27 cellular contexts compared by ENCODE assay signal in the genomic region with DNA sequence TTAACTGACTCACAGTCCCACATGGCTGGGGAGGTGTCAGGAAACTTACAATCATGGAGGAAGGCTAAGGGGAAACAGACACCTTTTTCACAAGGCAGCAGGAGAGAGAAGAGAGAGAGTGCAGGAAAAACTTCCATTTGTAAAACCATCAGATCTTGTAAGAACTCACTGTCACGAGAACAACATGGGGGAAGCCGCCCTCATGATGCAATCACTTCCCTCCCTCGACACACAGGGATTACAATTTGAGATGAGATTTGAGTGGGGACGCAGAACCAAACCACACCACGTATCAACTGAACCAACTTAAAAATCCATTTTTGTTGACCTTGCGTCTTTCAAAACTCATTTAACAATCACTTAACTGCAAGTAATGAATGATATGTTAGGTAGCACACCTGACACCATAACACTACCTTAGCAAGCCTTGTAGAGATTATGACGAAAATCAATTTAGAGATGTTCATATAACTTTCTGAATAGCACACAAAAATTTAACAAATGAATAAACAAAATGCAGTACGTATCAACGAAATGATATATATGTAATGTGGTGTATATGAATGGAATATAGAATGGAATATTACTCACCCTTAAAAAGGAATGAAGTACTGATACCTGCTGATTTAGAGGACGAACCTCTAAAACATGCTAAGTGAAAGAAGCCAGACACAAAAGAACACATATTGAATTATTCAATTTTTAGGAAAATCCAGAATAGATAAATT. TPM values are rescaled to one million over a fixed set of nuclear protein-coding genes. Genes with fewer than 3 reads are reported as not detected.
DNase-seq lines count a peak whose midpoint lies in the region; ATAC-seq and TF ChIP-seq lines count a peak whose summit lies in the region.
"Had no signal": no experiment of that assay in that cellular context is flagged by ENCODE, and none has a peak within 500 bp of the region (broad histone marks: within the 10 kb centered on the region; RNA-seq: fewer than 3 reads in every experiment).

No MANE protein-coding gene starts in this region.

- intact Hi-C loops in CD4-positive, alpha-beta memory T cell (cut with micrococcal nuclease) = loop anchor here (10.0 kb wide), 1 partner anchor 408 kb away; the partner anchor contains the start of gene CPED1

- peaks cover 79% of the 10 kb centered on the region for H3K79me2 ChIP-seq in OCI-LY1 (ENCODE audit: insufficient read depth, low read length)

- no peak overlapping the region for H3K4me2 ChIP-seq in OCI-LY1 (ENCODE audit: low read length)

- peaks cover 5% of the 10 kb centered on the region for H3K9me3 Mint-ChIP-seq in stimulated activated naive CD8-positive, alpha-beta T cell treated with anti-CD3 and anti-CD28 coated beads, Interleukin-15, Interleukin-2, amounts not matched to agents 100 ng/mL and 50 ng/mL, for 24 hours
- H3K9me3 Mint-ChIP-seq in memory B cell (peaks cover 3% of the 10 kb centered on the region), type B pancreatic cell (no peaks in the 10 kb centered on the region)
- peaks cover 0 to 2% (median 0%) of the 10 kb centered on the region in 8 donors for H3K9me3 Mint-ChIP-seq in CD4-positive, alpha-beta memory T cell
- H3K9me3 Mint-ChIP-seq: activated CD4-positive, alpha-beta T cell treated with anti-CD3 and anti-CD28 coated beads, Interleukin-2, amount 10 ng/mL, durations not matched to agents 7 days and 5 days had no signal

- H3K9me2 ChIP-seq in OCI-LY1 (ENCODE audit: low read depth, low read length) = no peaks in the 10 kb centered on the region

- H3K4me1 Mint-ChIP-seq in stimulated activated naive CD8-positive, alpha-beta T cell treated with anti-CD3 and anti-CD28 coated beads, Interleukin-15, Interleukin-2, amounts not matched to agents 100 ng/mL and 50 ng/mL, for 24 hours (ENCODE audit: low read depth) = peaks cover 78% of the 10 kb centered on the region
- peaks cover 41% of the 10 kb centered on the region for H3K4me1 Mint-ChIP-seq in memory B cell
- peaks cover 17% of the 10 kb centered on the region for H3K4me1 Mint-ChIP-seq in type B pancreatic cell (ENCODE audit: unreplicated experiment)
- H3K4me1 Mint-ChIP-seq in CD4-positive, alpha-beta memory T cell = peaks cover 36 to 68% (median 47%) of the 10 kb centered on the region in 4 donors

- peak overlapping the region; percentile 37 for H3K27ac ChIP-seq in OCI-LY1 (ENCODE audit: low read depth, low read length, poor library complexity, severe bottlenecking)
- H3K27ac ChIP-seq in CD4-positive, alpha-beta memory T cell (ENCODE audit: low read depth, low read length) = no peak overlapping the region
- H3K27ac ChIP-seq: brain microvascular endothelial cell, C4-2B, foreskin keratinocyte, ovary, RWPE1, SK-N-MC had no signal

- H3K4me3 Mint-ChIP-seq in stimulated activated naive CD8-positive, alpha-beta T cell treated with anti-CD3 and anti-CD28 coated beads, Interleukin-15, Interleukin-2, amounts not matched to agents 100 ng/mL and 50 ng/mL, for 24 hours = peak overlapping the region; percentile 25
- H3K4me3 Mint-ChIP-seq in memory B cell (peak overlapping the region; percentile 62), type B pancreatic cell (peak overlapping the region; percentile 79)
- H3K4me3 Mint-ChIP-seq in CD4-positive, alpha-beta memory T cell = no peak overlapping the region
- H3K4me3 Mint-ChIP-seq: activated CD4-positive, alpha-beta T cell treated with anti-CD3 and anti-CD28 coated beads, Interleukin-2, amount 10 ng/mL, durations not matched to agents 7 days and 5 days had no signal

- no peak overlapping the region for H3K9ac ChIP-seq in OCI-LY1 (ENCODE audit: low read length)

- CTCF ChIA-PET in CD4-positive, alpha-beta memory T cell (lab: Charles Lee; ENCODE audit: partially characterized antibody) = interaction anchor here (1.7 to 6.5 kb wide), 2 partner anchors 25 to 155 kb away, joined by 4 to 54 read pairs; no protein-coding TSS in a partner anchor

- no peaks in the 10 kb centered on the region for H3K9me3 ChIP-seq in OCI-LY1 (ENCODE audit: low read length)
- no peaks in the 10 kb centered on the region for H3K9me3 ChIP-seq in CD4-positive, alpha-beta memory T cell (ENCODE audit: control insufficient read depth in 1 of 2, low read length in 2 of 2)
- H3K9me3 ChIP-seq: ovary had no signal

- no peak overlapping the region for H3K4me3 ChIP-seq in OCI-LY1 (ENCODE audit: low read depth, low read length, poor library complexity, severe bottlenecking)
- H3K4me3 ChIP-seq in CD4-positive, alpha-beta memory T cell (ENCODE audit: low read length in 2 of 2) = no peak overlapping the region
- H3K4me3 ChIP-seq: ovary, SK-N-MC had no signal

- DNase-seq in stimulated activated naive CD8-positive, alpha-beta T cell treated with anti-CD3 and anti-CD28 coated beads, Interleukin-15, Interleukin-2, amounts not matched to agents 100 U/mL and 50 U/mL, for 24 hours = no peak
- DNase-seq in memory B cell (ENCODE audit: low spot score in 2 of 2) (no peak), type B pancreatic cell (ENCODE audit: extremely low spot score, unreplicated experiment) (no peak), NCI-H510A treated with DMSO at 0.1 percent for 48 hours (lab: John Stamatoyannopoulos, UW) (no peak)
- DNase-seq in CD4-positive, alpha-beta memory T cell = no peak
- DNase-seq: activated CD4-positive, alpha-beta T cell treated with anti-CD3 and anti-CD28 coated beads, Interleukin-2, amount 10 ng/mL, durations not matched to agents 7 days and 5 days; activated effector memory CD4-positive, alpha-beta T cell treated with anti-CD3 and anti-CD28 coated beads, Interleukin-2, amount 50 U/mL, for 16 hours; brain microvascular endothelial cell; DMS 273 treated with DMSO at 0.1 percent for 48 hours; effector CD8-positive, alpha-beta T cell; foreskin keratinocyte; GOT3; Karpas-422; left colon; NCI-H1092; NCI-H1930; NCI-H748 treated with DMSO at 0.1 percent for 48 hours; ovary; retina; T-helper 2 cell had no signal

- no peak for ATAC-seq in stimulated activated naive CD8-positive, alpha-beta T cell treated with anti-CD3 and anti-CD28 coated beads, Interleukin-15, Interleukin-2, amounts not matched to agents 100 U/mL and 50 U/mL, for 24 hours
- ATAC-seq in memory B cell (ENCODE audit: low read depth) = no peak
- no peak for ATAC-seq in GM21515 (IDR thresholded peaks at IDR 0.05; ENCODE audit: unreplicated experiment)
- ATAC-seq: esophagus mucosa, foreskin keratinocyte, left colon had no signal

- POLR2A ChIA-PET in CD4-positive, alpha-beta memory T cell (lab: Charles Lee; ENCODE audit: partially characterized antibody) = no interaction called here

- H3F3A ChIP-seq in OCI-LY1 (ENCODE audit: insufficient read depth, low read length) = peaks cover 5% of the 10 kb centered on the region; the same call in 1 of the 2 replicates

- H3K4me1 ChIP-seq in OCI-LY1 (ENCODE audit: insufficient read depth, low read length, severe bottlenecking) = peaks cover 76% of the 10 kb centered on the region
- H3K4me1 ChIP-seq in CD4-positive, alpha-beta memory T cell (ENCODE audit: insufficient read depth, low read length) = peaks cover 29% of the 10 kb centered on the region

- peaks cover 33% of the 10 kb centered on the region for H3K36me3 Mint-ChIP-seq in stimulated activated naive CD8-positive, alpha-beta T cell treated with anti-CD3 and anti-CD28 coated beads, Interleukin-15, Interleukin-2, amounts not matched to agents 100 ng/mL and 50 ng/mL, for 24 hours (ENCODE audit: low read depth)
- H3K36me3 Mint-ChIP-seq in memory B cell = peaks cover 17% of the 10 kb centered on the region
- peaks cover 30% of the 10 kb centered on the region for H3K36me3 Mint-ChIP-seq in type B pancreatic cell
- H3K36me3 Mint-ChIP-seq in CD4-positive, alpha-beta memory T cell = peaks cover 3 to 4% of the 10 kb centered on the region in 2 donors

- H3K27me3 ChIP-seq in OCI-LY1 (ENCODE audit: insufficient read depth, low read length) = no peaks in the 10 kb centered on the region
- H3K27me3 ChIP-seq in CD4-positive, alpha-beta memory T cell (ENCODE audit: insufficient read depth, low read length) = no peaks in the 10 kb centered on the region
- H3K27me3 ChIP-seq: brain microvascular endothelial cell, foreskin keratinocyte, ovary had no signal

- H4K20me1 ChIP-seq in OCI-LY1 (ENCODE audit: insufficient read depth, low read length) = no peaks in the 10 kb centered on the region

- H3K36me3 ChIP-seq in OCI-LY1 (ENCODE audit: insufficient read depth, low read length) = peaks cover 14% of the 10 kb centered on the region
- no peaks in the 10 kb centered on the region for H3K36me3 ChIP-seq in CD4-positive, alpha-beta memory T cell (ENCODE audit: insufficient read depth, low read length)
- H3K36me3 ChIP-seq: ovary had no signal

- H2AFZ ChIP-seq in OCI-LY1 (ENCODE audit: low read length) = no peak overlapping the region

- TF ChIP-seq CTCF in OCI-LY1 (IDR thresholded peaks at IDR 0.05; ENCODE audit: low read length) = no peak
- TF ChIP-seq CTCF in type B pancreatic cell (conservative IDR thresholded peaks at IDR 0.05) = no peak

- peak overlapping the region; percentile 18 for H3K27ac Mint-ChIP-seq in stimulated activated naive CD8-positive, alpha-beta T cell treated with anti-CD3 and anti-CD28 coated beads, Interleukin-15, Interleukin-2, amounts not matched to agents 100 ng/mL and 50 ng/mL, for 24 hours
- H3K27ac Mint-ChIP-seq in memory B cell (peak overlapping the region; percentile 90), type B pancreatic cell (no peak overlapping the region)
- peak overlapping the region in 1 of 7 donors; percentile 72 for H3K27ac Mint-ChIP-seq in CD4-positive, alpha-beta memory T cell
- H3K27ac Mint-ChIP-seq: activated CD4-positive, alpha-beta T cell treated with anti-CD3 and anti-CD28 coated beads, Interleukin-2, amount 10 ng/mL, durations not matched to agents 7 days and 5 days had no signal

- H3K27me3 Mint-ChIP-seq in stimulated activated naive CD8-positive, alpha-beta T cell treated with anti-CD3 and anti-CD28 coated beads, Interleukin-15, Interleukin-2, amounts not matched to agents 100 ng/mL and 50 ng/mL, for 24 hours = no peaks in the 10 kb centered on the region
- no peaks in the 10 kb centered on the region for H3K27me3 Mint-ChIP-seq in memory B cell
- no peaks in the 10 kb centered on the region for H3K27me3 Mint-ChIP-seq in type B pancreatic cell
- no peaks in the 10 kb centered on the region for H3K27me3 Mint-ChIP-seq in CD4-positive, alpha-beta memory T cell
- H3K27me3 Mint-ChIP-seq: activated CD4-positive, alpha-beta T cell treated with anti-CD3 and anti-CD28 coated beads, Interleukin-2, amount 10 ng/mL, durations not matched to agents 7 days and 5 days had no signal

RNA-seq across cellular contexts. Expression of gene FAM3C, which starts 3.7 kb away (rescaled TPM):
- 73.9 and 146 TPM in 2 replicates for total RNA-seq in type B pancreatic cell (ENCODE audit: low replicate concordance)
- 10 to 100 TPM; 19.9 to 20.9 TPM for total RNA-seq in CD4-positive, alpha-beta memory T cell
- polyA plus RNA-seq in CD4-positive, alpha-beta memory T cell = 10 to 100 TPM in 1 of 2 donors, 1 to 10 TPM in 1; 8.8 to 15.5 TPM

Comparison
In these comparisons a context has a peak if more than half of its experiments do, and no peak if none do; other contexts are left out.
1. H3K4me3 Mint-ChIP-seq: peak in stimulated activated naive CD8-positive, alpha-beta T cell treated with anti-CD3 and anti-CD28 coated beads, Interleukin-15, Interleukin-2, amounts not matched to agents 100 ng/mL and 50 ng/mL, for 24 hours (single experiment), memory B cell (single experiment) and type B pancreatic cell (single experiment); none in CD4-positive, alpha-beta memory T cell (0 of 8).